ENCODE assay signal across 7 cellular contexts in genomic region chr16:2705351-2705750, GRCh38. TPM values are rescaled to one million over a fixed set of nuclear protein-coding genes. Genes with fewer than 3 reads are reported as not detected.
"Had no signal": no experiment of that assay in that cellular context is flagged by ENCODE, and none has a peak within 500 bp of the region (broad histone marks: within the 10 kb centered on the region; RNA-seq: fewer than 3 reads in every experiment).

No MANE protein-coding gene starts in this region.

- DNase-seq: IMR-90, KBM-7 had no signal

- H3K4me3 ChIP-seq: K562 had no signal

- H3K9me3 Mint-ChIP-seq: IgD-negative memory B cell had no signal

- H3K4me1 Mint-ChIP-seq: IgD-negative memory B cell had no signal

- H3K27ac Mint-ChIP-seq: IgD-negative memory B cell had no signal

- H3K36me3 Mint-ChIP-seq: IgD-negative memory B cell had no signal

- H3K27ac ChIP-seq: HL-60 had no signal

- ATAC-seq: HepG2, K562 had no signal

- H3K27me3 Mint-ChIP-seq: IgD-negative memory B cell had no signal

- H3K4me3 Mint-ChIP-seq: IgD-negative memory B cell had no signal

RNA-seq across cellular contexts. Expression of gene PRSS27, which starts 14.7 kb away (rescaled TPM):
- total RNA-seq: HT1080 had no signal
- polyA plus RNA-seq: IgD-negative memory B cell had no signal
